Comparison of ENCODE assay signal across 1 cellular context in the genomic region with DNA sequence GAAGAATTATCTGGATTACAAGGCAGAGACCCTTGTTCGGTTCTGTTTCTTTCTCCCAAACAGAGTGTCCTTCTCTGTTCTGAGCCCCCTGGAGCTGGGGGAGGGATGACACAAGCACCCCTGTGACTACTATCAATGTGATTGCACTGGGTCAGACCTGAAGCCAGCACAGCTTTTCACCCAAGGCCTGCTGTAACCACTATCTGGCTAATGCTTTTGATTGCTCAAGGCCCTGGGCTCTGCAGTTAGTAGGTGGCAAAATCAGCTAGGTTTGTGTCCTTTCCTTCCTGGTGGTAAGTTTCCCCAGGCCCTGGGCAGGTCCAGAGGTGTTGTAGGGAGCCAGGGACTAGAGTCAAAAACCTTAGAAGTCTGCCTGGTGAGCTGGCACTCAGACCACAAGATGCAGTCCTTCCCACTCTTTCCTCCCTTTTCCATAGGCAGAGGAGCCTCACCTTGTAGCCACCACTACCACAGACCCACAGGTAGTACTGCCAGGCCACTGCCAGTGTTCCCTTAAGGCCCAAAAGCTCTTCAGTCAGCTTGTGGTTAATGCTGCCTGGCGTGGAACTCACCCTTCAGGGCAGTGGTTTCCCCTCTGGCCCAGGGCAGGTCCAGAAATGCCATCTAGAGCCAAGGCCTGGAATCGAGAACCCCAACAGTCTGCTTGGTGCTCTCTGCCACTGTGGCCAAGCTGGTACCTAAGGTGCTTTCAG.
TF ChIP-seq lines count a peak whose summit lies in the region.

No MANE protein-coding gene starts in this region.

TF ChIP-seq in HCT116, 20 proteins besides CTCF, POLR2A, EP300 and RAD21:
- TF ChIP-seq, protein P1, sequence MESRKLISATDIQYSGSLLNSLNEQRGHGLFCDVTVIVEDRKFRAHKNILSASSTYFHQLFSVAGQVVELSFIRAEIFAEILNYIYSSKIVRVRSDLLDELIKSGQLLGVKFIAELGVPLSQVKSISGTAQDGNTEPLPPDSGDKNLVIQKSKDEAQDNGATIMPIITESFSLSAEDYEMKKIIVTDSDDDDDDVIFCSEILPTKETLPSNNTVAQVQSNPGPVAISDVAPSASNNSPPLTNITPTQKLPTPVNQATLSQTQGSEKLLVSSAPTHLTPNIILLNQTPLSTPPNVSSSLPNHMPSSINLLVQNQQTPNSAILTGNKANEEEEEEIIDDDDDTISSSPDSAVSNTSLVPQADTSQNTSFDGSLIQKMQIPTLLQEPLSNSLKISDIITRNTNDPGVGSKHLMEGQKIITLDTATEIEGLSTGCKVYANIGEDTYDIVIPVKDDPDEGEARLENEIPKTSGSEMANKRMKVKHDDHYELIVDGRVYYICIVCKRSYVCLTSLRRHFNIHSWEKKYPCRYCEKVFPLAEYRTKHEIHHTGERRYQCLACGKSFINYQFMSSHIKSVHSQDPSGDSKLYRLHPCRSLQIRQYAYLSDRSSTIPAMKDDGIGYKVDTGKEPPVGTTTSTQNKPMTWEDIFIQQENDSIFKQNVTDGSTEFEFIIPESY (IDR thresholded peaks at IDR 0.05; ENCODE audit: extremely low read depth, insufficient replicate concordance, low read length), result no peak
- TF ChIP-seq CBX3 (IDR thresholded peaks at IDR 0.05; ENCODE audit: low read depth), result no peak
- TF ChIP-seq POLR2AphosphoS5 (IDR thresholded peaks at IDR 0.05; ENCODE audit: low read depth, low read length), result no peak
- no peak for TF ChIP-seq ELF1 (IDR thresholded peaks at IDR 0.05; ENCODE audit: borderline replicate concordance, low read depth)
- TF ChIP-seq JUND (IDR thresholded peaks at IDR 0.05), result no peak
- no peak for TF ChIP-seq ZFX (IDR thresholded peaks at IDR 0.05)
- TF ChIP-seq EZH2 (IDR thresholded peaks at IDR 0.05), result no peak
- TF ChIP-seq YY1 (IDR thresholded peaks at IDR 0.05; ENCODE audit: extremely low read depth, insufficient replicate concordance, low read depth, low read length), result no peak
- no peak for TF ChIP-seq TCF7L2 (IDR thresholded peaks at IDR 0.05; ENCODE audit: borderline replicate concordance, extremely low read depth, insufficient read depth, insufficient read length)
- TF ChIP-seq, protein P2, sequence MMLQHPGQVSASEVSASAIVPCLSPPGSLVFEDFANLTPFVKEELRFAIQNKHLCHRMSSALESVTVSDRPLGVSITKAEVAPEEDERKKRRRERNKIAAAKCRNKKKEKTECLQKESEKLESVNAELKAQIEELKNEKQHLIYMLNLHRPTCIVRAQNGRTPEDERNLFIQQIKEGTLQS (IDR thresholded peaks at IDR 0.05), result no peak
- TF ChIP-seq, protein P3, sequence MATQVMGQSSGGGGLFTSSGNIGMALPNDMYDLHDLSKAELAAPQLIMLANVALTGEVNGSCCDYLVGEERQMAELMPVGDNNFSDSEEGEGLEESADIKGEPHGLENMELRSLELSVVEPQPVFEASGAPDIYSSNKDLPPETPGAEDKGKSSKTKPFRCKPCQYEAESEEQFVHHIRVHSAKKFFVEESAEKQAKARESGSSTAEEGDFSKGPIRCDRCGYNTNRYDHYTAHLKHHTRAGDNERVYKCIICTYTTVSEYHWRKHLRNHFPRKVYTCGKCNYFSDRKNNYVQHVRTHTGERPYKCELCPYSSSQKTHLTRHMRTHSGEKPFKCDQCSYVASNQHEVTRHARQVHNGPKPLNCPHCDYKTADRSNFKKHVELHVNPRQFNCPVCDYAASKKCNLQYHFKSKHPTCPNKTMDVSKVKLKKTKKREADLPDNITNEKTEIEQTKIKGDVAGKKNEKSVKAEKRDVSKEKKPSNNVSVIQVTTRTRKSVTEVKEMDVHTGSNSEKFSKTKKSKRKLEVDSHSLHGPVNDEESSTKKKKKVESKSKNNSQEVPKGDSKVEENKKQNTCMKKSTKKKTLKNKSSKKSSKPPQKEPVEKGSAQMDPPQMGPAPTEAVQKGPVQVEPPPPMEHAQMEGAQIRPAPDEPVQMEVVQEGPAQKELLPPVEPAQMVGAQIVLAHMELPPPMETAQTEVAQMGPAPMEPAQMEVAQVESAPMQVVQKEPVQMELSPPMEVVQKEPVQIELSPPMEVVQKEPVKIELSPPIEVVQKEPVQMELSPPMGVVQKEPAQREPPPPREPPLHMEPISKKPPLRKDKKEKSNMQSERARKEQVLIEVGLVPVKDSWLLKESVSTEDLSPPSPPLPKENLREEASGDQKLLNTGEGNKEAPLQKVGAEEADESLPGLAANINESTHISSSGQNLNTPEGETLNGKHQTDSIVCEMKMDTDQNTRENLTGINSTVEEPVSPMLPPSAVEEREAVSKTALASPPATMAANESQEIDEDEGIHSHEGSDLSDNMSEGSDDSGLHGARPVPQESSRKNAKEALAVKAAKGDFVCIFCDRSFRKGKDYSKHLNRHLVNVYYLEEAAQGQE (IDR thresholded peaks at IDR 0.05; ENCODE audit: low read depth), result no peak
